14 cellular contexts compared by ENCODE assay signal in genomic region chr1:228279722-228280105, GRCh38.
"Had no signal": no experiment of that assay in that cellular context is flagged by ENCODE, and none has a peak within 500 bp of the region (broad histone marks: within the 10 kb centered on the region; RNA-seq: fewer than 3 reads in every experiment).

No MANE protein-coding gene starts in this region.

- DNase-seq: activated CD4-positive, alpha-beta memory T cell treated with anti-CD3 and anti-CD28 coated beads for 36 hours; activated CD4-positive, alpha-beta T cell treated with anti-CD3 and anti-CD28 coated beads for 36 hours; activated gamma-delta T cell treated with Interleukin-2 at 50 U/mL for 16 hours; activated T-cell treated with anti-CD3 and anti-CD28 coated beads, Interleukin-2, amount 50 U/mL, for 72 hours; effector memory CD8-positive, alpha-beta T cell; foreskin melanocyte; retina; stimulated activated CD4-positive, alpha-beta T cell treated with anti-CD3 and anti-CD28 coated beads, Interleukin-15, amount 100 ng/mL, for 24 hours; stimulated activated CD4-positive, alpha-beta T cell treated with anti-CD3 and anti-CD28 coated beads, Interleukin-4, amount 100 ng/mL, for 1 hour; stimulated activated naive CD4-positive, alpha-beta T cell; T-helper 1 cell had no signal

- H3K4me3 ChIP-seq: mucosa of descending colon had no signal

- ATAC-seq: activated CD4-positive, alpha-beta T cell treated with anti-CD3 and anti-CD28 coated beads for 36 hours; activated T-cell treated with anti-CD3 and anti-CD28 coated beads, Interleukin-2, amount 50 U/mL, for 72 hours; effector memory CD8-positive, alpha-beta T cell; mucosa of descending colon; naive thymus-derived CD4-positive, alpha-beta T cell had no signal

- H3K9me3 ChIP-seq: mucosa of descending colon had no signal

- H3K27ac ChIP-seq: VCaP had no signal
